ENCODE assay signal across 15 cellular contexts in genomic region chr14:95323917-95324316, GRCh38. TPM values are rescaled to one million over a fixed set of nuclear protein-coding genes. Genes with fewer than 3 reads are reported as not detected.
A peak's percentile ranks its signal among the peaks of the same experiment; 100 is the strongest.
DNase-seq lines count a peak whose midpoint lies in the region; ATAC-seq lines count a peak whose summit lies in the region.
"Had no signal": no experiment of that assay in that cellular context is flagged by ENCODE, and none has a peak within 500 bp of the region (broad histone marks: within the 10 kb centered on the region; RNA-seq: fewer than 3 reads in every experiment).

No MANE protein-coding gene starts in this region.

- H3K4me2 ChIP-seq in neuronal stem cell (ENCODE audit: insufficient read depth, low read length, poor library complexity, severe bottlenecking): no peak overlapping the region

- peaks cover 73% of the 10 kb centered on the region for H3K4me1 Mint-ChIP-seq in dendritic cell treated with granulocyte-macrophage colony-stimulating factor and Interleukin-4, amounts not matched to agents 40 ng/mL and 50 ng/mL, for 4 days (ENCODE audit: low read depth)

- ATAC-seq in HG03457 (IDR thresholded peaks at IDR 0.05; ENCODE audit: unreplicated experiment): no peak
- ATAC-seq in HG02678 (IDR thresholded peaks at IDR 0.05; ENCODE audit: unreplicated experiment): no peak
- no peak for ATAC-seq in stimulated activated naive CD8-positive, alpha-beta T cell treated with anti-CD3 and anti-CD28 coated beads, Interleukin-15, Interleukin-2, amounts not matched to agents 100 U/mL and 50 U/mL, for 24 hours

- H3K4me3 Mint-ChIP-seq in dendritic cell treated with granulocyte-macrophage colony-stimulating factor and Interleukin-4, amounts not matched to agents 40 ng/mL and 50 ng/mL, for 4 days: no peak overlapping the region
- H3K4me3 Mint-ChIP-seq: CD4-positive, CD25-positive, alpha-beta regulatory T cell; HFFc6 had no signal

- peak overlapping the region; percentile 52 for H3K18ac ChIP-seq in neuronal stem cell (ENCODE audit: low read length)

- no peak overlapping the region for H3K9ac ChIP-seq in neuronal stem cell (ENCODE audit: low read depth, low read length, poor library complexity)
- H3K9ac ChIP-seq: BLaER1 treated with 17β-estradiol and CSF1 and Interleukin-3, amounts not matched to agents 10 nM and 100 nM had no signal

- peaks cover 6% of the 10 kb centered on the region for H3K27me3 Mint-ChIP-seq in dendritic cell treated with granulocyte-macrophage colony-stimulating factor and Interleukin-4, amounts not matched to agents 40 ng/mL and 50 ng/mL, for 4 days

- no peak overlapping the region for H3K23ac ChIP-seq in neuronal stem cell (ENCODE audit: low read depth, low read length, poor library complexity)

- H3K9me3 Mint-ChIP-seq in dendritic cell treated with granulocyte-macrophage colony-stimulating factor and Interleukin-4, amounts not matched to agents 40 ng/mL and 50 ng/mL, for 4 days: no peaks in the 10 kb centered on the region

- no peak overlapping the region for H2AFZ ChIP-seq in neuronal stem cell (ENCODE audit: low read length)

- H4K8ac ChIP-seq in neuronal stem cell (ENCODE audit: low read depth, low read length): no peak overlapping the region

- no peak overlapping the region for H3K14ac ChIP-seq in neuronal stem cell (ENCODE audit: low read length)

- H3K9me3 ChIP-seq in neuronal stem cell (replicated peaks in 1 of 2; ENCODE audit: control insufficient read depth in 2 of 2, insufficient read depth in 1 of 2, low read depth in 1 of 2, low read length in 2 of 2): peaks cover 6 to 12% of the 10 kb centered on the region in 2 donors

- no peaks in the 10 kb centered on the region for H3K79me1 ChIP-seq in neuronal stem cell (ENCODE audit: low read depth, low read length)

- no CpG with 5 or more reads among the region's 7 CpGs for WGBS in neuronal stem cell (ENCODE audit: extremely low coverage in 2 of 2, insufficient read length in 2 of 2, insufficient replicate concordance in 1 of 2), 2 donors

- H2AK5ac ChIP-seq in neuronal stem cell (ENCODE audit: low read depth, low read length): no peak overlapping the region

- H3K27ac ChIP-seq in neuronal stem cell (replicated peaks; ENCODE audit: low read length): no peak overlapping the region
- H3K27ac ChIP-seq: 22Rv1 had no signal

- no peak overlapping the region for H2BK120ac ChIP-seq in neuronal stem cell (ENCODE audit: low read depth, low read length)

- no peak overlapping the region for H2BK15ac ChIP-seq in neuronal stem cell (ENCODE audit: low read length)

- no peak overlapping the region for H3K4me3 ChIP-seq in neuronal stem cell (ENCODE audit: low read length in 2 of 2)
- H3K4me3 ChIP-seq: BLaER1 treated with 17β-estradiol and CSF1 and Interleukin-3, amounts not matched to agents 10 nM and 100 nM had no signal

- H3K27ac Mint-ChIP-seq in dendritic cell treated with granulocyte-macrophage colony-stimulating factor and Interleukin-4, amounts not matched to agents 40 ng/mL and 50 ng/mL, for 4 days: peak overlapping the region; percentile 79
- H3K27ac Mint-ChIP-seq: CD4-positive, CD25-positive, alpha-beta regulatory T cell; HFFc6 had no signal

- no peak overlapping the region for H2BK12ac ChIP-seq in neuronal stem cell (ENCODE audit: low read length)

- H3K36me3 ChIP-seq in neuronal stem cell (replicated peaks in 1 of 2; ENCODE audit: control insufficient read depth in 2 of 2, insufficient read depth in 2 of 2, low read length in 2 of 2): no peaks in the 10 kb centered on the region
- H3K36me3 ChIP-seq: BLaER1 treated with 17β-estradiol and CSF1 and Interleukin-3, amounts not matched to agents 10 nM and 100 nM had no signal

- no peak overlapping the region for H3K4ac ChIP-seq in neuronal stem cell (ENCODE audit: low read length)

- intact Hi-C loops in dendritic cell treated with granulocyte-macrophage colony-stimulating factor and Interleukin-4, amounts not matched to agents 40 ng/mL and 50 ng/mL, for 4 days (cut with micrococcal nuclease): no loop called here

- peaks cover 2 to 4% of the 10 kb centered on the region in 2 donors for H3K4me1 ChIP-seq in neuronal stem cell (ENCODE audit: control insufficient read depth in 2 of 2, insufficient read depth in 1 of 2, low read depth in 1 of 2, low read length in 2 of 2)

- H2BK5ac ChIP-seq in neuronal stem cell (ENCODE audit: low read length): no peak overlapping the region

- no peak overlapping the region for H4K91ac ChIP-seq in neuronal stem cell (ENCODE audit: low read depth, low read length, poor library complexity)

- H3K36me3 Mint-ChIP-seq in dendritic cell treated with granulocyte-macrophage colony-stimulating factor and Interleukin-4, amounts not matched to agents 40 ng/mL and 50 ng/mL, for 4 days (ENCODE audit: low read depth): peaks cover 6% of the 10 kb centered on the region
- H3K36me3 Mint-ChIP-seq: CD4-positive, CD25-positive, alpha-beta regulatory T cell had no signal

- DNase-seq in NCI-H82 (lab: John Stamatoyannopoulos, UW) (peak; percentile 6), NCI-H82 treated with DMSO at 0.1 percent for 48 hours (lab: John Stamatoyannopoulos, UW; ENCODE audit: unreplicated experiment) (no peak), neuronal stem cell (ENCODE audit: low spot score) (no peak), COLO668 (lab: John Stamatoyannopoulos, UW; ENCODE audit: unreplicated experiment) (no peak)
- no peak for DNase-seq in stimulated activated naive CD8-positive, alpha-beta T cell treated with anti-CD3 and anti-CD28 coated beads, Interleukin-15, Interleukin-2, amounts not matched to agents 100 U/mL and 50 U/mL, for 24 hours
- DNase-seq: Calu3; CD4-positive, CD25-positive, alpha-beta regulatory T cell; DMS 273 treated with DMSO at 0.1 percent for 48 hours; HCEC 1CT; HFFc6 had no signal

- H3K27me3 ChIP-seq in neuronal stem cell (ENCODE audit: control insufficient read depth in 3 of 3, insufficient read depth in 3 of 3, low read depth in 1 of 3, low read length in 3 of 3): peaks cover 0 to 34% (median 0%) of the 10 kb centered on the region in 3 experiments

RNA-seq across cellular contexts. Expression of gene CLMN, which starts 4.2 kb away (rescaled TPM):
- 7.4 TPM for polyA plus RNA-seq in neuronal stem cell (2013, experiment 1 of 2)
- polyA plus RNA-seq in neuronal stem cell (2013, experiment 2 of 2): 7.1 TPM
